28 cellular contexts compared by ENCODE assay signal in the genomic region with DNA sequence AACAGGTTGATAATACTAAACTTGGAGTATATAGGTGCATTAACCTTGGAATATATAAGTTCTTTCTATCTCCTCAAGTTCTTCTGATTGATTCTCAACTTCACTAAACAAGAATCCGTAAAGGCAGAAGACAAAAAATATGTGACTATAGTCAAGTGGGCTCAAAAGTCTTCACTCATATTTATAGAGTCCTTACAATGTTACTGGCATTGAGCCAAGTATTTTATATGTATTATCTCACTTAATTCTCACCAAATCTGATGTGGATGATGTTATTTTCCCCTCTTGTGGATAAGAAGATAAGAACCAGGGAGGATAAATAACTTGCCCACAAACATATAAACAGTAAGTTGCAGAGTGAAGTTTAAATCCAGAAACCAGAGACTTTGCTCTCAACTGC.
"Had no signal": no experiment of that assay in that cellular context is flagged by ENCODE, and none has a peak within 500 bp of the region (broad histone marks: within the 10 kb centered on the region; RNA-seq: fewer than 3 reads in every experiment).

No MANE protein-coding gene starts in this region.

- H3K27ac ChIP-seq: colonic mucosa, coronary artery, dorsolateral prefrontal cortex, epithelial cell of prostate, esophagus muscularis mucosa, esophagus squamous epithelium, foreskin keratinocyte, gastrocnemius medialis, gastroesophageal sphincter, heart left ventricle, heart right ventricle had no signal

- FAIRE-seq: colon, endometrium, endothelial cell of umbilical vein, frontal cortex had no signal

- H3K36me3 ChIP-seq: colonic mucosa, esophagus muscularis mucosa, esophagus squamous epithelium, gastrocnemius medialis, gastroesophageal sphincter, heart left ventricle, heart right ventricle had no signal

- H3K4me3 ChIP-seq: colonic mucosa, coronary artery, dorsolateral prefrontal cortex, esophagus muscularis mucosa, esophagus squamous epithelium, gastrocnemius medialis, gastroesophageal sphincter, heart left ventricle, heart right ventricle had no signal

- H3K27me3 ChIP-seq: colonic mucosa, dorsolateral prefrontal cortex, esophagus muscularis mucosa, esophagus squamous epithelium, foreskin keratinocyte, gastrocnemius medialis, gastroesophageal sphincter, heart left ventricle, heart right ventricle had no signal

- H3K4me1 ChIP-seq: colonic mucosa, esophagus muscularis mucosa, esophagus squamous epithelium, foreskin keratinocyte, gastrocnemius medialis, gastroesophageal sphincter, heart left ventricle, heart right ventricle had no signal

- DNase-seq: colonic mucosa; cortex of kidney; dermis blood vessel endothelial cell; dorsolateral prefrontal cortex; effector CD4-positive, alpha-beta T cell; effector CD8-positive, alpha-beta T cell; effector memory CD4-positive, alpha-beta T cell; effector memory CD8-positive, alpha-beta T cell; endodermal cell; erythroblast; esophagus squamous epithelium; foreskin fibroblast; foreskin keratinocyte; foreskin melanocyte; gastrocnemius medialis; glutamatergic neuron; head of caudate nucleus; heart left ventricle; heart right ventricle had no signal

- H3K9me3 ChIP-seq: colonic mucosa, esophagus muscularis mucosa, esophagus squamous epithelium, gastrocnemius medialis, gastroesophageal sphincter, heart right ventricle had no signal

- ATAC-seq: effector memory CD8-positive, alpha-beta T cell; esophagus mucosa; foreskin keratinocyte; gastrocnemius medialis; gastroesophageal sphincter; heart left ventricle; heart right ventricle had no signal
